In genomic region chr4:155353923-155354540, GRCh38 we compare ENCODE assay signal across 9 cellular contexts.
DNase-seq lines count a peak whose midpoint lies in the region; ATAC-seq, FAIRE-seq and TF ChIP-seq lines count a peak whose summit lies in the region.
"Had no signal": no experiment of that assay in that cellular context is flagged by ENCODE, and none has a peak within 500 bp of the region (broad histone marks: within the 10 kb centered on the region; RNA-seq: fewer than 3 reads in every experiment).

No MANE protein-coding gene starts in this region.

- peak; percentile 87 for TF ChIP-seq CTCF in AG09319 (IDR thresholded peaks at IDR 0.05; ENCODE audit: low read depth, low read length)

- DNase-seq in AG09319 (ENCODE audit: extremely low read depth, low read depth) (no peak), GM18507 (ENCODE audit: extremely low spot score, insufficient read length, low read depth) (no peak), NCI-H1694 treated with DMSO at 0.1 percent for 48 hours (lab: John Stamatoyannopoulos, UW) (peak; percentile 16), activated T-cell treated with anti-CD3 and anti-CD28 coated beads for 24 hours (ENCODE audit: low read depth) (peak; percentile 9), globus pallidus (ENCODE audit: low spot score) (peak; percentile 27), posterior cingulate gyrus (peak in 9 of 10 donors; percentile 38 to 92 (median 58)), NCI-H345 treated with DMSO at 0.1 percent for 48 hours (lab: John Stamatoyannopoulos, UW; ENCODE audit: unreplicated experiment) (no peak)
- DNase-seq: naive B cell had no signal

- intact Hi-C loops in posterior cingulate gyrus (cut with DNase I): loop anchor here (1.0 kb wide), 1 partner anchor 372 kb away; no protein-coding TSS in a partner anchor

- FAIRE-seq in GM18507 (lab: Jason Lieb, UNC): peak; percentile 75

- peak; percentile 95 for ATAC-seq in HG02870 (IDR thresholded peaks at IDR 0.05; ENCODE audit: unreplicated experiment)

Comparison
In these comparisons a context has a peak if more than half of its experiments do, and no peak if none do; other contexts are left out.
1. DNase-seq: peak in NCI-H1694 treated with DMSO at 0.1 percent for 48 hours (single experiment), activated T-cell treated with anti-CD3 and anti-CD28 coated beads for 24 hours (single experiment), globus pallidus (single experiment) and posterior cingulate gyrus (9 of 10); none in AG09319 (single experiment), GM18507 (single experiment) and NCI-H345 treated with DMSO at 0.1 percent for 48 hours (single experiment).